ENCODE assay signal across 8 cellular contexts in genomic region chr21:46285761-46286667, GRCh38. TPM values are rescaled to one million over a fixed set of nuclear protein-coding genes. Genes with fewer than 3 reads are reported as not detected.
DNase-seq lines count a peak whose midpoint lies in the region; ATAC-seq and TF ChIP-seq lines count a peak whose summit lies in the region.

TSS of gene YBEY (plus strand) at chr21:46286342. CDS start at chr21:46286914, 572 bp downstream.

- peak; percentile 23; the same call in 1 of the 2 replicates for TF ChIP-seq CTCF in GM12874 (IDR thresholded peaks at IDR 0.05; ENCODE audit: insufficient read depth, low read depth, low read length)
- TF ChIP-seq CTCF in transverse colon (IDR thresholded peaks at IDR 0.05) = peak; percentile 26 to 64 (median 47)

- DNase-seq in NCI-H1417 (lab: John Stamatoyannopoulos, UW) (peak; percentile 93 to 97 (median 96)), SW480 (ENCODE audit: low spot score) (peak; percentile 93), adipocyte (ENCODE audit: low read depth) (peak; percentile 97), cardiac septum (ENCODE audit: low spot score) (peak; percentile 93), pons (ENCODE audit: low spot score) (peak; percentile 69), transverse colon (peak; percentile 93)

- peaks cover 26% of the 10 kb centered on the region for H3K36me3 ChIP-seq in adipocyte (ENCODE audit: control insufficient read depth, insufficient read depth, low read length, severe bottlenecking)
- H3K36me3 ChIP-seq in transverse colon = peaks cover 0 to 15% (median 4%) of the 10 kb centered on the region in 4 donors

- peak within 1 kb of the TSS; percentile 98 to 99 (median 98) for H3K27ac ChIP-seq in transverse colon

- peak within 1 kb of the TSS; percentile 96 for H3K9ac ChIP-seq in adipocyte (ENCODE audit: low read length)

- no peak for TF ChIP-seq EP300 in transverse colon (IDR thresholded peaks at IDR 0.05; ENCODE audit: low read depth)

- 0 to 2% methylated on average over 4 to 59 of the region's 108 CpGs for WGBS in transverse colon (ENCODE audit: low coverage in 1 of 2), 2 donors

- ATAC-seq in HG02759 (IDR thresholded peaks at IDR 0.05; ENCODE audit: unreplicated experiment) = peak; percentile 94

- peaks cover 43% of the 10 kb centered on the region for H3K4me1 ChIP-seq in adipocyte (ENCODE audit: control insufficient read depth, insufficient read depth, low read length)
- H3K4me1 ChIP-seq in transverse colon = peaks cover 24 to 60% (median 55%) of the 10 kb centered on the region in 4 donors

- peak; percentile 88 for TF ChIP-seq POLR2A in transverse colon (IDR thresholded peaks at IDR 0.05)

- H3K9me3 ChIP-seq in adipocyte (ENCODE audit: control insufficient read depth, low read length) = no peaks in the 10 kb centered on the region
- no peaks in the 10 kb centered on the region for H3K9me3 ChIP-seq in transverse colon

- intact Hi-C loops in cardiac septum (cut with DNase I) (loop anchor here (1.0 to 10.0 kb wide), 4 partner anchors 11 to 311 kb away; partner anchors contain the start of genes LSS and PCNT), transverse colon (cut with DNase I; ENCODE audit: low total_unique reads) (no loop called here)

- H3K4me3 ChIP-seq in adipocyte (ENCODE audit: low read length) (peak within 1 kb of the TSS; percentile 99), transverse colon (peak within 1 kb of the TSS; percentile 79 to 92 (median 86))

- no peaks in the 10 kb centered on the region for H3K27me3 ChIP-seq in adipocyte (replicated peaks; ENCODE audit: control insufficient read depth, insufficient read depth, low read length)
- no peaks in the 10 kb centered on the region for H3K27me3 ChIP-seq in transverse colon

- in situ Hi-C loops in transverse colon (cut with MboI; ENCODE audit: low pct_ligation_motif_present in 1 of 4, low pct_unique_long_range_greater_than_20kb in 1 of 4, low sequenced_read_pairs in 3 of 4) = no loop called here

RNA-seq across cellular contexts. Expression of gene YBEY, which starts in this region (rescaled TPM):
- total RNA-seq in cardiac septum (14.1 TPM), transverse colon (10 to 100 TPM in 1 of 4 donors, 1 to 10 TPM in 2, not detected in 1; 4.8 to 33.5 (median 9.1) TPM)

Comparison
In these comparisons a context has a peak if more than half of its experiments do, and no peak if none do; other contexts are left out.
1. Peak in every context shown above with its lines: DNase-seq, ATAC-seq, H3K4me3 ChIP-seq and H3K27ac ChIP-seq.